16 cellular contexts compared by ENCODE assay signal in genomic region chr19:16385821-16386220, GRCh38.
"Had no signal": no experiment of that assay in that cellular context is flagged by ENCODE, and none has a peak within 500 bp of the region (broad histone marks: within the 10 kb centered on the region; RNA-seq: fewer than 3 reads in every experiment).

No MANE protein-coding gene starts in this region.

- H3K4me3 ChIP-seq: esophagus squamous epithelium, lower lobe of right lung, psoas muscle, suprapubic skin had no signal

- H3K27ac Mint-ChIP-seq: activated CD4-positive, alpha-beta T cell treated with anti-CD3 and anti-CD28 coated beads, Interleukin-2, amount 10 ng/mL, durations not matched to agents 24 days and 14 days; activated CD8-positive, alpha-beta T cell treated with anti-CD3 and anti-CD28 coated beads, Interleukin-2, amount 10 ng/mL, durations not matched to agents 7 days and 5 days; activated naive CD4-positive, alpha-beta T cell treated with anti-CD3 and anti-CD28 coated beads, Interleukin-2, amount 50 U/mL, for 24 hours; activated T-cell treated with anti-CD3 and anti-CD28 coated beads, Interleukin-2, amount 50 U/mL, for 24 hours; stimulated activated naive CD8-positive, alpha-beta T cell treated with anti-CD3 and anti-CD28 coated beads, Interleukin-15, amount 100 ng/mL, for 72 hours; type B pancreatic cell had no signal

- H3K27me3 Mint-ChIP-seq: activated CD4-positive, alpha-beta T cell treated with anti-CD3 and anti-CD28 coated beads, Interleukin-2, amount 10 ng/mL, durations not matched to agents 24 days and 14 days; activated naive CD4-positive, alpha-beta T cell treated with anti-CD3 and anti-CD28 coated beads, Interleukin-2, amount 50 U/mL, for 24 hours; activated T-cell treated with anti-CD3 and anti-CD28 coated beads, Interleukin-2, amount 50 U/mL, for 24 hours; effector memory CD8-positive, alpha-beta T cell; stimulated activated naive CD8-positive, alpha-beta T cell treated with anti-CD3 and anti-CD28 coated beads, Interleukin-15, amount 100 ng/mL, for 72 hours; type B pancreatic cell had no signal

- DNase-seq: activated CD4-positive, alpha-beta T cell treated with anti-CD3 and anti-CD28 coated beads, Interleukin-2, amount 10 ng/mL, durations not matched to agents 24 days and 14 days; activated CD8-positive, alpha-beta T cell treated with anti-CD3 and anti-CD28 coated beads, Interleukin-2, amount 10 ng/mL, durations not matched to agents 7 days and 5 days; activated gamma-delta T cell; activated T-cell treated with anti-CD3 and anti-CD28 coated beads, Interleukin-2, amount 50 U/mL, for 24 hours; effector memory CD8-positive, alpha-beta T cell; esophagus squamous epithelium; left colon; lower lobe of right lung; SK-N-SH; stimulated activated naive CD8-positive, alpha-beta T cell treated with anti-CD3 and anti-CD28 coated beads, Interleukin-15, amount 100 ng/mL, for 72 hours had no signal

- H3K4me3 Mint-ChIP-seq: activated CD4-positive, alpha-beta T cell treated with anti-CD3 and anti-CD28 coated beads, Interleukin-2, amount 10 ng/mL, durations not matched to agents 24 days and 14 days; activated CD8-positive, alpha-beta T cell treated with anti-CD3 and anti-CD28 coated beads, Interleukin-2, amount 10 ng/mL, durations not matched to agents 7 days and 5 days; activated naive CD4-positive, alpha-beta T cell treated with anti-CD3 and anti-CD28 coated beads, Interleukin-2, amount 50 U/mL, for 24 hours; activated T-cell treated with anti-CD3 and anti-CD28 coated beads, Interleukin-2, amount 50 U/mL, for 24 hours; effector memory CD8-positive, alpha-beta T cell; neural crest cell; stimulated activated naive CD8-positive, alpha-beta T cell treated with anti-CD3 and anti-CD28 coated beads, Interleukin-15, amount 100 ng/mL, for 72 hours; type B pancreatic cell had no signal

- H3K27me3 ChIP-seq: esophagus squamous epithelium, suprapubic skin had no signal

- H3K9me3 ChIP-seq: esophagus squamous epithelium, suprapubic skin had no signal

- H3K9me3 Mint-ChIP-seq: effector memory CD8-positive, alpha-beta T cell had no signal

- H3K27ac ChIP-seq: esophagus squamous epithelium, lower lobe of right lung, suprapubic skin had no signal

- ATAC-seq: psoas muscle, right cardiac atrium had no signal

- H3K4me1 Mint-ChIP-seq: neural crest cell had no signal
